In genomic region chr9:124441291-124441690, GRCh38 we compare ENCODE assay signal across 1 cellular context.
TF ChIP-seq lines count a peak whose summit lies in the region.

No MANE protein-coding gene starts in this region.

TF ChIP-seq in K562, 482 proteins besides CTCF, POLR2A, EP300 and RAD21 (continued from another document):
- TF ChIP-seq ELF2 (CRISPR knock-in tag; IDR thresholded peaks at IDR 0.05) (no peak), GABPB2 (CRISPR knock-in tag; conservative IDR thresholded peaks at IDR 0.05) (no peak), TCF7L2 (IDR thresholded peaks at IDR 0.05; ENCODE audit: low read depth, low read length) (no peak), CBX3 (IDR thresholded peaks at IDR 0.05; ENCODE audit: borderline replicate concordance in 1 of 2, low read length in 2 of 2) (no peak), TRIM24 (IDR thresholded peaks at IDR 0.05) (no peak)
- TF ChIP-seq, protein P1, sequence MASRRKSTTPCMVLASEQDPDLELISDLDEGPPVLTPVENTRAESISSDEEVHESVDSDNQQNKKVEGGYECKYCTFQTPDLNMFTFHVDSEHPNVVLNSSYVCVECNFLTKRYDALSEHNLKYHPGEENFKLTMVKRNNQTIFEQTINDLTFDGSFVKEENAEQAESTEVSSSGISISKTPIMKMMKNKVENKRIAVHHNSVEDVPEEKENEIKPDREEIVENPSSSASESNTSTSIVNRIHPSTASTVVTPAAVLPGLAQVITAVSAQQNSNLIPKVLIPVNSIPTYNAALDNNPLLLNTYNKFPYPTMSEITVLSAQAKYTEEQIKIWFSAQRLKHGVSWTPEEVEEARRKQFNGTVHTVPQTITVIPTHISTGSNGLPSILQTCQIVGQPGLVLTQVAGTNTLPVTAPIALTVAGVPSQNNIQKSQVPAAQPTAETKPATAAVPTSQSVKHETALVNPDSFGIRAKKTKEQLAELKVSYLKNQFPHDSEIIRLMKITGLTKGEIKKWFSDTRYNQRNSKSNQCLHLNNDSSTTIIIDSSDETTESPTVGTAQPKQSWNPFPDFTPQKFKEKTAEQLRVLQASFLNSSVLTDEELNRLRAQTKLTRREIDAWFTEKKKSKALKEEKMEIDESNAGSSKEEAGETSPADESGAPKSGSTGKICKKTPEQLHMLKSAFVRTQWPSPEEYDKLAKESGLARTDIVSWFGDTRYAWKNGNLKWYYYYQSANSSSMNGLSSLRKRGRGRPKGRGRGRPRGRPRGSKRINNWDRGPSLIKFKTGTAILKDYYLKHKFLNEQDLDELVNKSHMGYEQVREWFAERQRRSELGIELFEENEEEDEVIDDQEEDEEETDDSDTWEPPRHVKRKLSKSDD (conservative IDR thresholded peaks at IDR 0.05; ENCODE audit: low read length): no peak
